8 cellular contexts compared by ENCODE assay signal in genomic region chr15:29089731-29090616, GRCh38.
DNase-seq lines count a peak whose midpoint lies in the region; ATAC-seq, FAIRE-seq and TF ChIP-seq lines count a peak whose summit lies in the region.

No MANE protein-coding gene starts in this region.

- H3K4me3 Mint-ChIP-seq in CD14-positive monocyte = peak overlapping the region in 1 of 2 donors; percentile 54
- peak overlapping the region; percentile 19 for H3K4me3 Mint-ChIP-seq in activated naive CD4-positive, alpha-beta T cell treated with anti-CD3 and anti-CD28 coated beads, Interleukin-2, amount 50 U/mL, for 24 hours
- no peak overlapping the region for H3K4me3 Mint-ChIP-seq in progenitor cell of endocrine pancreas (ENCODE audit: low read depth)

- H3K9me3 Mint-ChIP-seq in CD14-positive monocyte = no peaks in the 10 kb centered on the region
- H3K9me3 Mint-ChIP-seq in activated naive CD4-positive, alpha-beta T cell treated with anti-CD3 and anti-CD28 coated beads, Interleukin-2, amount 50 U/mL, for 24 hours = no peaks in the 10 kb centered on the region
- H3K9me3 Mint-ChIP-seq in progenitor cell of endocrine pancreas (ENCODE audit: low read depth) = no peaks in the 10 kb centered on the region

- H3K4me1 Mint-ChIP-seq in CD14-positive monocyte (peaks cover 4% of the 10 kb centered on the region), progenitor cell of endocrine pancreas (ENCODE audit: low read depth) (peaks cover 4% of the 10 kb centered on the region)
- H3K4me1 Mint-ChIP-seq in activated naive CD4-positive, alpha-beta T cell treated with anti-CD3 and anti-CD28 coated beads, Interleukin-2, amount 50 U/mL, for 24 hours = peaks cover 46% of the 10 kb centered on the region

- H3K27ac Mint-ChIP-seq in CD14-positive monocyte (no peak overlapping the region), progenitor cell of endocrine pancreas (no peak overlapping the region)
- no peak overlapping the region for H3K27ac Mint-ChIP-seq in activated naive CD4-positive, alpha-beta T cell treated with anti-CD3 and anti-CD28 coated beads, Interleukin-2, amount 50 U/mL, for 24 hours

- TF ChIP-seq CTCF in CD14-positive monocyte (IDR thresholded peaks at IDR 0.05) (no peak), progenitor cell of endocrine pancreas (IDR thresholded peaks at IDR 0.05; ENCODE audit: unreplicated experiment) (no peak)

- FAIRE-seq in HTR-8/SVneo (lab: Jason Lieb, UNC) = no peak

- peak; percentile 43 for DNase-seq in CD14-positive monocyte (ENCODE audit: low spot score)
- DNase-seq in HTR-8/SVneo (ENCODE audit: insufficient read length, low spot score) = peak; percentile 13
- peak; percentile 47 to 48 for DNase-seq in lung microvascular endothelial cell (ENCODE audit: low read depth in 2 of 2)
- DNase-seq in left ventricle myocardium superior = no peak
- no peak for DNase-seq in progenitor cell of endocrine pancreas (ENCODE audit: low spot score, unreplicated experiment)

- H3K27me3 Mint-ChIP-seq in CD14-positive monocyte (ENCODE audit: low read depth in 3 of 3) (peaks cover 2 to 6% (median 3%) of the 10 kb centered on the region in 3 donors), progenitor cell of endocrine pancreas (no peaks in the 10 kb centered on the region)
- no peaks in the 10 kb centered on the region for H3K27me3 Mint-ChIP-seq in activated naive CD4-positive, alpha-beta T cell treated with anti-CD3 and anti-CD28 coated beads, Interleukin-2, amount 50 U/mL, for 24 hours

- ATAC-seq in GM19395 (IDR thresholded peaks at IDR 0.05; ENCODE audit: unreplicated experiment) = no peak
- ATAC-seq in left ventricle myocardium superior = no peak
- ATAC-seq in HG02852 (IDR thresholded peaks at IDR 0.05; ENCODE audit: unreplicated experiment) = no peak

- intact Hi-C loops in CD14-positive monocyte (cut with micrococcal nuclease) (no loop called here), left ventricle myocardium superior (cut with micrococcal nuclease) (no loop called here)

- H3K36me3 Mint-ChIP-seq in CD14-positive monocyte (no peaks in the 10 kb centered on the region), progenitor cell of endocrine pancreas (ENCODE audit: insufficient read depth) (peaks cover 4% of the 10 kb centered on the region)
- H3K36me3 Mint-ChIP-seq in activated naive CD4-positive, alpha-beta T cell treated with anti-CD3 and anti-CD28 coated beads, Interleukin-2, amount 50 U/mL, for 24 hours = peaks cover 5% of the 10 kb centered on the region

Comparison
In these comparisons a context has a peak if more than half of its experiments do, and no peak if none do; other contexts are left out.
1. DNase-seq: peak in CD14-positive monocyte (single experiment), HTR-8/SVneo (single experiment) and lung microvascular endothelial cell (2 of 2); none in left ventricle myocardium superior (single experiment) and progenitor cell of endocrine pancreas (single experiment).